1 cellular context compared by ENCODE assay signal in the genomic region with DNA sequence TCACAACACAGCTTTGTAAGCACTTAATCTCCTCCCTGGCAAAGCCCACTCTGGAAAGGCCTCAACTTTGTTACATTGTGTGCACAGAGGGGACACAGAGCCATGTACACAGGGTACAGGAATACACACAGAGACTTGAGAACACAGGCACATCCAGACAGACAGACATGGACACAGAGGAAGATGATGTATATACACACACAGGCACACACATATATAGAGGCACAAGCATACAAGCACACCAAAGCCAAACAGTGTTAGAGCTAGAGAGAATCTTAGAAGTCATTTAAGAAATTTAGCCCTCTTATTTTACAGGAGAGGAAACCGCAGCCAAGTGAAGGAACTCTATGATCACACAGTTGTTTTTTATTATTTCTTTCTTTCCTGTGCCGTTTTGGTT.
TF ChIP-seq lines count a peak whose summit lies in the region.

No MANE protein-coding gene starts in this region.

TF ChIP-seq in SK-N-SH, 30 proteins besides CTCF, POLR2A, EP300 and RAD21 (continued from another document):
- no peak for TF ChIP-seq REST (IDR thresholded peaks at IDR 0.05; ENCODE audit: low read depth, low read length)
TF ChIP-seq in SK-N-SH: peak in this region for 0.
